Comparison of ENCODE assay signal across 1 cellular context in genomic region chr5:145316282-145316681, GRCh38.
TF ChIP-seq lines count a peak whose summit lies in the region.

No MANE protein-coding gene starts in this region.

TF ChIP-seq in GM23338, 12 proteins besides CTCF, POLR2A, EP300 and RAD21 (continued from another document):
- no peak for TF ChIP-seq REST (IDR thresholded peaks at IDR 0.05; ENCODE audit: unreplicated experiment)
- no peak for TF ChIP-seq EZH2phosphoT487 (IDR thresholded peaks at IDR 0.05; ENCODE audit: unreplicated experiment)
- TF ChIP-seq ZNF114 (CRISPR knock-in tag; IDR thresholded peaks at IDR 0.05): no peak
- TF ChIP-seq CREB1 (CRISPR knock-in tag; IDR thresholded peaks at IDR 0.05; ENCODE audit: low read depth): no peak
